10 cellular contexts compared by ENCODE assay signal in genomic region chr11:86519064-86519911, GRCh38.
A peak's percentile ranks its signal among the peaks of the same experiment; 100 is the strongest.
DNase-seq lines count a peak whose midpoint lies in the region; ATAC-seq and TF ChIP-seq lines count a peak whose summit lies in the region.
"Had no signal": no experiment of that assay in that cellular context is flagged by ENCODE, and none has a peak within 500 bp of the region (broad histone marks: within the 10 kb centered on the region; RNA-seq: fewer than 3 reads in every experiment).

No MANE protein-coding gene starts in this region.

- DNase-seq in EL (peak; percentile 86), SK-N-MC (ENCODE audit: low read depth, low spot score) (no peak), foreskin fibroblast (peak; percentile 63 to 79), putamen (ENCODE audit: low spot score) (no peak)
- no peak for DNase-seq in activated CD8-positive, alpha-beta memory T cell treated with anti-CD3 and anti-CD28 coated beads, Interleukin-2, amount 10 ng/mL, durations not matched to agents 7 days and 5 days
- DNase-seq in stimulated activated naive CD4-positive, alpha-beta T cell treated with Interleukin-2 at 50 U/mL for 16 hours (lab: John Stamatoyannopoulos, UW): no peak
- DNase-seq: activated gamma-delta T cell, head of caudate nucleus had no signal

- H3K9ac ChIP-seq in SK-N-MC (ENCODE audit: insufficient read length) (no peak overlapping the region), rectal smooth muscle tissue (ENCODE audit: low read length) (no peak overlapping the region)

- H3K4me3 ChIP-seq in SK-N-MC: no peak overlapping the region
- no peak overlapping the region for H3K4me3 ChIP-seq in foreskin fibroblast (ENCODE audit: low read depth in 1 of 2, low read length in 2 of 2)
- no peak overlapping the region for H3K4me3 ChIP-seq in rectal smooth muscle tissue (ENCODE audit: low read length)

- H3K27me3 Mint-ChIP-seq in activated CD8-positive, alpha-beta memory T cell treated with anti-CD3 and anti-CD28 coated beads, Interleukin-2, amount 10 ng/mL, durations not matched to agents 7 days and 5 days: peaks cover 24% of the 10 kb centered on the region

- ATAC-seq in GM21576 (IDR thresholded peaks at IDR 0.05; ENCODE audit: unreplicated experiment): no peak
- ATAC-seq in activated CD8-positive, alpha-beta memory T cell treated with anti-CD3 and anti-CD28 coated beads, Interleukin-2, amount 10 ng/mL, durations not matched to agents 7 days and 5 days: no peak

- H3K36me3 ChIP-seq in SK-N-MC (ENCODE audit: insufficient read depth, low read length): no peaks in the 10 kb centered on the region
- H3K36me3 ChIP-seq in rectal smooth muscle tissue (ENCODE audit: control insufficient read depth, insufficient read depth, low read length): no peaks in the 10 kb centered on the region

- CTCF ChIA-PET in activated CD8-positive, alpha-beta memory T cell treated with anti-CD3 and anti-CD28 coated beads, Interleukin-2, amount 10 ng/mL, durations not matched to agents 7 days and 5 days (lab: Charles Lee): no interaction called here

- H3K27ac Mint-ChIP-seq in activated CD8-positive, alpha-beta memory T cell treated with anti-CD3 and anti-CD28 coated beads, Interleukin-2, amount 10 ng/mL, durations not matched to agents 7 days and 5 days: no peak overlapping the region

- TF ChIP-seq CTCF in foreskin fibroblast (IDR thresholded peaks at IDR 0.05; ENCODE audit: low read depth, low read length): no peak

- no peaks in the 10 kb centered on the region for H3K27me3 ChIP-seq in rectal smooth muscle tissue (ENCODE audit: control insufficient read depth, insufficient read depth, low read length)

- no peaks in the 10 kb centered on the region for H3K36me3 Mint-ChIP-seq in activated CD8-positive, alpha-beta memory T cell treated with anti-CD3 and anti-CD28 coated beads, Interleukin-2, amount 10 ng/mL, durations not matched to agents 7 days and 5 days

- H3K27ac ChIP-seq in SK-N-MC (peak overlapping the region; percentile 77), rectal smooth muscle tissue (ENCODE audit: low read depth, low read length) (peak overlapping the region; percentile 2)

- peaks cover 24% of the 10 kb centered on the region for H3K4me1 ChIP-seq in rectal smooth muscle tissue (ENCODE audit: control insufficient read depth, insufficient read depth, low read length)

- no peaks in the 10 kb centered on the region for H3K9me3 ChIP-seq in SK-N-MC (ENCODE audit: low read depth, low read length)

- no peaks in the 10 kb centered on the region for H3K4me1 Mint-ChIP-seq in activated CD8-positive, alpha-beta memory T cell treated with anti-CD3 and anti-CD28 coated beads, Interleukin-2, amount 10 ng/mL, durations not matched to agents 7 days and 5 days

- no peak overlapping the region for H3K4me3 Mint-ChIP-seq in activated CD8-positive, alpha-beta memory T cell treated with anti-CD3 and anti-CD28 coated beads, Interleukin-2, amount 10 ng/mL, durations not matched to agents 7 days and 5 days

- no peaks in the 10 kb centered on the region for H3K9me3 Mint-ChIP-seq in activated CD8-positive, alpha-beta memory T cell treated with anti-CD3 and anti-CD28 coated beads, Interleukin-2, amount 10 ng/mL, durations not matched to agents 7 days and 5 days (ENCODE audit: low read depth)

Comparison
In these comparisons a context has a peak if more than half of its experiments do, and no peak if none do; other contexts are left out.
1. DNase-seq: peak in EL (single experiment) and foreskin fibroblast (2 of 2); none in SK-N-MC (single experiment), activated CD8-positive, alpha-beta memory T cell treated with anti-CD3 and anti-CD28 coated beads, Interleukin-2, amount 10 ng/mL, durations not matched to agents 7 days and 5 days (single experiment), stimulated activated naive CD4-positive, alpha-beta T cell treated with Interleukin-2 at 50 U/mL for 16 hours (single experiment) and putamen (single experiment).